In genomic region chr13:99500839-99501134, GRCh38 we compare ENCODE assay signal across 8 cellular contexts. TPM values are rescaled to one million over a fixed set of nuclear protein-coding genes. Genes with fewer than 3 reads are reported as not detected.
DNase-seq lines count a peak whose midpoint lies in the region; ATAC-seq and TF ChIP-seq lines count a peak whose summit lies in the region.

No MANE protein-coding gene starts in this region.

- H3K27ac Mint-ChIP-seq in T-helper 17 cell: peak overlapping the region; percentile 97
- H3K27ac Mint-ChIP-seq in stimulated activated naive CD8-positive, alpha-beta T cell treated with anti-CD3 and anti-CD28 coated beads, Interleukin-15, Interleukin-2, amounts not matched to agents 100 ng/mL and 50 ng/mL, for 24 hours: peak overlapping the region; percentile 96

- peak; percentile 5 for ATAC-seq in T-helper 17 cell

- WGBS in hepatocyte (ENCODE audit: low lambda C conversion rate, missing lambda C conversion rate): under 1% methylated on average over 7 of the region's 7 CpGs

- no peak for DNase-seq in GM06990 (ENCODE audit: extremely low read depth, insufficient read length)
- no peak for DNase-seq in HFF-Myc (ENCODE audit: extremely low read depth, low read depth)
- no peak for DNase-seq in T-helper 17 cell
- DNase-seq in hepatocyte (ENCODE audit: low spot score): no peak
- no peak for DNase-seq in T-helper 9 cell
- DNase-seq in HCEC 1CT: no peak
- no peak for DNase-seq in NCI-H2029 treated with DMSO at 0.1 percent for 48 hours (lab: John Stamatoyannopoulos, UW)

- H3K9me3 ChIP-seq in T-helper 17 cell (ENCODE audit: control insufficient read depth, low read length, poor library complexity, severe bottlenecking) (no peaks in the 10 kb centered on the region), hepatocyte (ENCODE audit: low read depth) (no peaks in the 10 kb centered on the region)

- no peaks in the 10 kb centered on the region for H3K9me3 Mint-ChIP-seq in stimulated activated naive CD8-positive, alpha-beta T cell treated with anti-CD3 and anti-CD28 coated beads, Interleukin-15, Interleukin-2, amounts not matched to agents 100 ng/mL and 50 ng/mL, for 24 hours

- no peaks in the 10 kb centered on the region for H3K36me3 Mint-ChIP-seq in T-helper 17 cell (ENCODE audit: low read depth)
- no peaks in the 10 kb centered on the region for H3K36me3 Mint-ChIP-seq in stimulated activated naive CD8-positive, alpha-beta T cell treated with anti-CD3 and anti-CD28 coated beads, Interleukin-15, Interleukin-2, amounts not matched to agents 100 ng/mL and 50 ng/mL, for 24 hours (ENCODE audit: low read depth)

- H3K36me3 ChIP-seq in GM06990 (ENCODE audit: control insufficient read depth, insufficient read depth, low read length) (no peaks in the 10 kb centered on the region), hepatocyte (replicated peaks; ENCODE audit: insufficient read depth, low read depth) (no peaks in the 10 kb centered on the region)

- peaks cover 25% of the 10 kb centered on the region for H3K4me1 ChIP-seq in hepatocyte (ENCODE audit: insufficient read depth)

- TF ChIP-seq CTCF in GM06990 (IDR thresholded peaks at IDR 0.05; ENCODE audit: insufficient read depth, low read length, poor library complexity, severe bottlenecking) (no peak), HFF-Myc (IDR thresholded peaks at IDR 0.05; ENCODE audit: low read depth, low read length, missing control alignments) (no peak), hepatocyte (IDR thresholded peaks at IDR 0.05; ENCODE audit: poor library complexity) (no peak)

- peak overlapping the region; percentile 98 for H3K4me3 Mint-ChIP-seq in T-helper 17 cell
- H3K4me3 Mint-ChIP-seq in stimulated activated naive CD8-positive, alpha-beta T cell treated with anti-CD3 and anti-CD28 coated beads, Interleukin-15, Interleukin-2, amounts not matched to agents 100 ng/mL and 50 ng/mL, for 24 hours: peak overlapping the region; percentile 97

- H3K9me2 ChIP-seq in hepatocyte (replicated peaks; ENCODE audit: insufficient read depth): no peaks in the 10 kb centered on the region

- peak overlapping the region; percentile 83 for H3K4me3 ChIP-seq in GM06990 (replicated peaks; ENCODE audit: low read depth, low read length)
- peak overlapping the region; percentile 83 for H3K4me3 ChIP-seq in HFF-Myc (replicated peaks; ENCODE audit: low read depth, low read length)
- peak overlapping the region; percentile 57 for H3K4me3 ChIP-seq in hepatocyte

- no peaks in the 10 kb centered on the region for H3K27me3 ChIP-seq in GM06990 (replicated peaks; ENCODE audit: control insufficient read depth, insufficient read depth, low read length)
- H3K27me3 ChIP-seq in hepatocyte: no peaks in the 10 kb centered on the region

- peak overlapping the region; percentile 81 for H3K27ac ChIP-seq in hepatocyte

- peaks cover 53% of the 10 kb centered on the region for H3K4me1 Mint-ChIP-seq in T-helper 17 cell
- H3K4me1 Mint-ChIP-seq in stimulated activated naive CD8-positive, alpha-beta T cell treated with anti-CD3 and anti-CD28 coated beads, Interleukin-15, Interleukin-2, amounts not matched to agents 100 ng/mL and 50 ng/mL, for 24 hours (ENCODE audit: low read depth): peaks cover 91% of the 10 kb centered on the region

- H2AFZ ChIP-seq in hepatocyte: peak overlapping the region; percentile 79

- H3K79me2 ChIP-seq in hepatocyte: peaks cover 47% of the 10 kb centered on the region

- H4K20me1 ChIP-seq in hepatocyte (ENCODE audit: insufficient read depth, poor library complexity, severe bottlenecking): peaks cover 29% of the 10 kb centered on the region

- peak overlapping the region; percentile 84 for H3K4me2 ChIP-seq in hepatocyte

- H3K27me3 Mint-ChIP-seq in T-helper 17 cell: no peaks in the 10 kb centered on the region
- H3K27me3 Mint-ChIP-seq in stimulated activated naive CD8-positive, alpha-beta T cell treated with anti-CD3 and anti-CD28 coated beads, Interleukin-15, Interleukin-2, amounts not matched to agents 100 ng/mL and 50 ng/mL, for 24 hours: no peaks in the 10 kb centered on the region

RNA-seq across cellular contexts. Expression of gene TM9SF2, which starts 0.5 kb away (rescaled TPM):
- total RNA-seq in T-helper 17 cell (10 to 100 TPM; 42.4 to 50.7 TPM), hepatocyte (272 and 280 TPM in 2 replicates)
- polyA plus RNA-seq in hepatocyte: 160 and 184 TPM in 2 replicates
